In the genomic region with DNA sequence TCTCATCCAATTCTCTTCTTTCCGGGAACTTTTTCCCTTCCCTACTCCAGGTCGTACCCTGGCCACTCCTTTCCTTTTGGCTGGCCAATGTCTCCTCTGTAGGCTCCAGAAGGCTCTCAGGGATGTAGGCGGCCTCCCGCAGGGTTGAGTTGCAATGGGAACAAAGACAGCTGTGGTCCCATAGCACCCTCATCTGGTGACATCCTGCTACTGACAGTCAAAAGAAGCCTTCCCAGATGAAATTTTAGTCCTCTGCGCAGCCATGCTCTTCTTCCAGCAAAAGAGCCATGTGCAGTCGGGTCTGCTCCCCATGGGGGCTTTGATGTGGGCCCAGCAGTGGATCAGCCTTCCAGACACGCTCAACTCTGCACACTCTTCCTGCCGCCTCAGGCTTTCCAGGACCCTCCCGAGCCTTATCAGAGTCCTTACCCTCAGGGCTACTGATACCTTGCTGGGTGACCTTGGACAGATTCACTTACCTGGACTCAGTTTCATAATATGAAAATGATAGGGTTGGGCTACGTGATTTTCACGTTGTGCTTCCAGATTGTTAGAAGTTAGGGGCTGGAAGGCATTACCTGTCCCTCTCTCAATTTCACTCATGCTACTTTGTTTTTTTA, we compare ENCODE assay signal across 8 cellular contexts. TPM values are rescaled to one million over a fixed set of nuclear protein-coding genes. Genes with fewer than 3 reads are reported as not detected.
A peak's percentile ranks its signal among the peaks of the same experiment; 100 is the strongest.
DNase-seq lines count a peak whose midpoint lies in the region; ATAC-seq and TF ChIP-seq lines count a peak whose summit lies in the region.
"Had no signal": no experiment of that assay in that cellular context is flagged by ENCODE, and none has a peak within 500 bp of the region (broad histone marks: within the 10 kb centered on the region; RNA-seq: fewer than 3 reads in every experiment).

No MANE protein-coding gene starts in this region.

- H3K9me3 ChIP-seq in mammary epithelial cell (replicated peaks; ENCODE audit: insufficient read depth, low read length) (no peaks in the 10 kb centered on the region), testis (no peaks in the 10 kb centered on the region)

- H4K20me1 ChIP-seq in KMS-11 (ENCODE audit: insufficient read depth) (no peaks in the 10 kb centered on the region), mammary epithelial cell (ENCODE audit: insufficient read depth, low read length) (no peaks in the 10 kb centered on the region)

- H3K36me3 ChIP-seq in KMS-11 (ENCODE audit: insufficient read depth) (no peaks in the 10 kb centered on the region), mammary epithelial cell (ENCODE audit: insufficient read depth, low read length) (no peaks in the 10 kb centered on the region), testis (ENCODE audit: low read depth, missing control alignments) (no peaks in the 10 kb centered on the region)

- 59% methylated on average over 11 of the region's 11 CpGs for whole genome bisulfite sequencing in mammary epithelial cell (ENCODE audit: low coverage, missing lambda C conversion rate)
- WGBS in testis, 2 donors = 55 to 64% methylated on average over 9 to 11 of the region's 11 CpGs

- H3K9ac ChIP-seq in KMS-11 = no peak overlapping the region
- no peak overlapping the region for H3K9ac ChIP-seq in mammary epithelial cell (ENCODE audit: insufficient read depth, low read length)

- TF ChIP-seq CTCF in KMS-11 (conservative IDR thresholded peaks at IDR 0.05; ENCODE audit: low read depth, low read length) = peak; percentile 78
- peak; percentile 57 to 71 for TF ChIP-seq CTCF in mammary epithelial cell (conservative IDR thresholded peaks at IDR 0.05 in 1 of 2, IDR thresholded peaks at IDR 0.05 in 1 of 2; ENCODE audit: extremely low read depth in 1 of 2, insufficient read depth in 1 of 2, low read depth in 1 of 2, low read length in 2 of 2)
- peak; percentile 8 to 46 (median 29) for TF ChIP-seq CTCF in testis (IDR thresholded peaks at IDR 0.05)

- DNase-seq in EH (ENCODE audit: low read depth) (peak; percentile 68), SK-MEL-5 (ENCODE audit: low read depth, low spot score) (peak; percentile 84), mammary epithelial cell (peak; percentile 31), left lobe of liver (ENCODE audit: low spot score) (no peak), testis (peak; percentile 69)

- no peaks in the 10 kb centered on the region for H3K4me1 ChIP-seq in KMS-11 (ENCODE audit: low read depth, poor library complexity, severe bottlenecking)
- H3K4me1 ChIP-seq in mammary epithelial cell (ENCODE audit: insufficient read depth, low read length) = no peaks in the 10 kb centered on the region
- H3K4me1 ChIP-seq in testis = no peaks in the 10 kb centered on the region

- H2AFZ ChIP-seq in KMS-11 (ENCODE audit: low read depth) (no peak overlapping the region), mammary epithelial cell (ENCODE audit: low read depth, low read length) (no peak overlapping the region)

- dilution Hi-C loops in mammary epithelial cell (cut with HindIII; ENCODE audit: low sequenced_read_pairs) = no loop called here

- CTCF ChIA-PET in mammary epithelial cell (lab: Charles Lee; ENCODE audit: low non-redundant PET) = interaction anchor here (0.7 to 0.8 kb wide), 2 partner anchors 83 to 623 kb away, joined by 4 read pairs; no protein-coding TSS in a partner anchor

- H3K27me3 ChIP-seq in KMS-11 (ENCODE audit: insufficient read depth, low read depth) (no peaks in the 10 kb centered on the region), mammary epithelial cell (ENCODE audit: insufficient read depth, low read length) (no peaks in the 10 kb centered on the region), testis (no peaks in the 10 kb centered on the region)

- in situ Hi-C loops in SK-MEL-5 (cut with HindIII; ENCODE audit: low pct_unique_long_range_greater_than_20kb, low sequenced_read_pairs) (no loop called here), mammary epithelial cell (cut with MboI; ENCODE audit: low sequenced_read_pairs in 2 of 2) (no loop called here)

- ATAC-seq in left lobe of liver (peak; percentile 89), GM18858 (IDR thresholded peaks at IDR 0.05; ENCODE audit: unreplicated experiment) (no peak)

- no peak for TF ChIP-seq POLR2A in testis (IDR thresholded peaks at IDR 0.05)

- no peak overlapping the region for H3K4me3 ChIP-seq in KMS-11 (IDR thresholded peaks at IDR 0.05; ENCODE audit: insufficient read depth, low read depth, low read length)
- no peak overlapping the region for H3K4me3 ChIP-seq in mammary epithelial cell (replicated peaks in 1 of 3; ENCODE audit: insufficient read depth in 1 of 3, low read depth in 2 of 3, low read length in 3 of 3)
- H3K4me3 ChIP-seq in testis = no peak overlapping the region

- BruUV-seq in mammary epithelial cell (replicated peaks; lab: Mats Ljungman, UMichigan) = TSS peak; percentile 37

- intact Hi-C loops in mammary epithelial cell (cut with micrococcal nuclease) (loop anchor here (5.0 kb wide), 1 partner anchor 850 kb away; the partner anchor contains the start of gene DIP2B), testis (cut with DNase I; ENCODE audit: low total_unique reads) (no loop called here)

- H3K4me2 ChIP-seq in KMS-11 (no peak overlapping the region), mammary epithelial cell (ENCODE audit: insufficient read depth, low read depth, low read length) (no peak overlapping the region)

- H3K79me2 ChIP-seq in KMS-11 (ENCODE audit: insufficient read depth, low read depth) (no peaks in the 10 kb centered on the region), mammary epithelial cell (ENCODE audit: insufficient read depth, low read length) (no peaks in the 10 kb centered on the region)

- no peak overlapping the region for H3K27ac ChIP-seq in KMS-11
- H3K27ac ChIP-seq in mammary epithelial cell (ENCODE audit: insufficient read depth, low read depth, low read length) = no peak overlapping the region
- H3K27ac ChIP-seq in testis = no peak overlapping the region

RNA-seq across cellular contexts. Expression of gene CELA1, which starts 5.5 kb away (rescaled TPM):
- total RNA-seq in SK-MEL-5 (2014; rRNA removed; shearing (Covaris generic)) = not detected in 2 replicates
- not detected in 2 replicates for polyA plus RNA-seq in SK-MEL-5 (2015; cell fraction: cytosol; rRNA removed)
- polyA plus RNA-seq in SK-MEL-5 (2015; cell fraction: nucleus; rRNA removed) = not detected in 2 replicates
- not detected for total RNA-seq in mammary epithelial cell
- polyA plus RNA-seq in mammary epithelial cell = not detected
- not detected for polyA minus RNA-seq in mammary epithelial cell
- not detected for total RNA-seq in left lobe of liver
- under 1 TPM in 1 of 2 donors, not detected in 1; 0.50 TPM for total RNA-seq in testis
- not detected for polyA plus RNA-seq in testis (ENCODE audit: insufficient read depth, low read depth, low replicate concordance)
- total RNA-seq: activated CD8-positive, alpha-beta memory T cell treated with anti-CD3 and anti-CD28 coated beads for 36 hours had no signal

RNA-seq across cellular contexts. Expression of gene BIN2, which starts 28.0 kb away (rescaled TPM):
- total RNA-seq in SK-MEL-5 (2014; rRNA removed; shearing (Covaris generic)) = 0.08 TPM in 1 of 2 replicates, not detected in the other
- 0.07 TPM in 1 of 2 replicates, not detected in the other for polyA plus RNA-seq in SK-MEL-5 (2015; cell fraction: cytosol; rRNA removed)
- not detected in 2 replicates for polyA plus RNA-seq in SK-MEL-5 (2015; cell fraction: nucleus; rRNA removed)
- total RNA-seq in mammary epithelial cell (not detected), left lobe of liver (2.7 TPM), testis (10 to 100 TPM; 10.9 to 13.4 TPM)
- polyA plus RNA-seq in mammary epithelial cell (not detected), testis (ENCODE audit: insufficient read depth, low read depth, low replicate concordance) (29.6 TPM)
- not detected for polyA minus RNA-seq in mammary epithelial cell

RNA-seq across cellular contexts. Expression of gene GALNT6, which starts 39.2 kb away (rescaled TPM):
- total RNA-seq in SK-MEL-5 (2014; rRNA removed; shearing (Covaris generic)) = 1.3 and 3.7 TPM in 2 replicates
- 2.5 and 3.5 TPM in 2 replicates for polyA plus RNA-seq in SK-MEL-5 (2015; cell fraction: cytosol; rRNA removed)
- 0.44 and 1.7 TPM in 2 replicates for polyA plus RNA-seq in SK-MEL-5 (2015; cell fraction: nucleus; rRNA removed)
- 10 to 100 TPM in 1 of 2 donors, 1 to 10 TPM in 1; 4.4 to 13.5 TPM for total RNA-seq in mammary epithelial cell
- polyA plus RNA-seq in mammary epithelial cell = 4.1 TPM
- 5.2 TPM for polyA minus RNA-seq in mammary epithelial cell
- 1.7 TPM for total RNA-seq in left lobe of liver
- total RNA-seq in testis = 1 to 10 TPM; 1.7 to 2.8 TPM
- 2.8 TPM for polyA plus RNA-seq in testis (ENCODE audit: insufficient read depth, low read depth, low replicate concordance)
